ENCODE assay signal across 8 cellular contexts in the genomic region with DNA sequence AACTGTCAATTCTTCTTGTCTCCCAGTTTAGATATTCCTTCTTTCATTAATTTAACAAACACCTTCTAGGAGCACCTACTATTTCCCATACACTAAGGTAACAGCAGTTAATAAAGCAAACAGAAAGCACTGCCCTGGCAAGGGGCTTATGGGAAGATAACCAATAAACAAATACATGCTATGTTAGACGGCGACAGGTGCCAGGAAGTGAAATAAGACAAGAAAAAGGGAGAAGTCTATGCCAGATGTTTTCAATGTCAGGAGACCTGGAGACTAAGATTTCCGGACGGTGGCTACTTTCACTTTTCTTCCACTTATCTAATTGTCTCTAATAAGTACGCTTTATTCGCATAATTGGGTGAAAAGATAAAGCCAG. TPM values are rescaled to one million over a fixed set of nuclear protein-coding genes. Genes with fewer than 3 reads are reported as not detected.
DNase-seq lines count a peak whose midpoint lies in the region; ATAC-seq and TF ChIP-seq lines count a peak whose summit lies in the region.

No MANE protein-coding gene starts in this region.

- peak overlapping the region; percentile 89 for H2AFZ ChIP-seq in OCI-LY3 (ENCODE audit: low read depth, low read length)

- peak overlapping the region; percentile 94 for H3K9ac ChIP-seq in OCI-LY3 (ENCODE audit: low read length)

- no peak for DNase-seq in left cardiac atrium
- no peak for DNase-seq in cardiac septum (ENCODE audit: low spot score)
- no peak for DNase-seq in coronary artery (ENCODE audit: low spot score)
- no peak for DNase-seq in activated gamma-delta T cell treated with Interleukin-2 at 50 U/mL for 16 hours
- DNase-seq in ureter (ENCODE audit: low spot score): no peak

- H3K9me3 ChIP-seq in OCI-LY3 (ENCODE audit: insufficient read depth, low read length): no peaks in the 10 kb centered on the region; the same call in 1 of the 2 replicates
- no peaks in the 10 kb centered on the region for H3K9me3 ChIP-seq in mononuclear cell (ENCODE audit: low read depth, low read length)

- H3K27me3 ChIP-seq in OCI-LY3 (ENCODE audit: low read depth, low read length) (no peaks in the 10 kb centered on the region), mononuclear cell (ENCODE audit: insufficient read depth, low read length) (no peaks in the 10 kb centered on the region)

- intact Hi-C loops in left cardiac atrium (cut with DNase I) (loop anchor here (10.0 kb wide), 2 partner anchors 175 to 195 kb away; a partner anchor contains a TSS), cardiac septum (cut with DNase I) (loop anchor here (2.0 to 5.0 kb wide), 3 partner anchors 33 to 187 kb away; a partner anchor contains a TSS)

- H3K4me3 ChIP-seq in OCI-LY3 (ENCODE audit: low read length) (peak overlapping the region; percentile 96), coronary artery (peak overlapping the region; percentile 100), mononuclear cell (ENCODE audit: low read length) (peak overlapping the region; percentile 97)

- H4K20me1 ChIP-seq in OCI-LY3 (ENCODE audit: insufficient read depth, low read length): peaks cover 12% of the 10 kb centered on the region

- ATAC-seq in left cardiac atrium (peak; percentile 1 to 5), HG02884 (IDR thresholded peaks at IDR 0.05; ENCODE audit: unreplicated experiment) (peak; percentile 50)

- H3K79me2 ChIP-seq in OCI-LY3 (ENCODE audit: low read length): peaks cover 54% of the 10 kb centered on the region

- peaks cover 31% of the 10 kb centered on the region for H3K36me3 ChIP-seq in OCI-LY3 (replicated peaks; ENCODE audit: low read depth, low read length)

- no peak for TF ChIP-seq CTCF in OCI-LY3 (IDR thresholded peaks at IDR 0.05; ENCODE audit: low read depth, low read length)
- TF ChIP-seq CTCF in coronary artery (IDR thresholded peaks at IDR 0.05): no peak

- H3K27ac ChIP-seq in OCI-LY3 (ENCODE audit: low read length): peak overlapping the region; percentile 61
- H3K27ac ChIP-seq in coronary artery: peak overlapping the region; percentile 94 to 96

- H3K4me1 ChIP-seq in OCI-LY3 (ENCODE audit: low read length) (peaks cover 21% of the 10 kb centered on the region), mononuclear cell (ENCODE audit: insufficient read depth, low read length) (peaks cover 21% of the 10 kb centered on the region)

- H3K4me2 ChIP-seq in OCI-LY3 (ENCODE audit: low read length): peak overlapping the region; percentile 89

RNA-seq across cellular contexts. Expression of a gene that starts 32.5 kb away (rescaled TPM):
- total RNA-seq in left cardiac atrium: 10 to 100 TPM; 11.1 to 13.5 TPM
- total RNA-seq in cardiac septum: 16.7 TPM
- total RNA-seq in mononuclear cell: 2.8 TPM
- 19.1 TPM for total RNA-seq in ureter

RNA-seq across cellular contexts. Expression of a gene that starts 45.0 kb away (rescaled TPM):
- total RNA-seq in left cardiac atrium (1 to 10 TPM; 2.8 TPM), cardiac septum (2.3 TPM), mononuclear cell (0.42 TPM), ureter (10.8 TPM)
